In the genomic region with DNA sequence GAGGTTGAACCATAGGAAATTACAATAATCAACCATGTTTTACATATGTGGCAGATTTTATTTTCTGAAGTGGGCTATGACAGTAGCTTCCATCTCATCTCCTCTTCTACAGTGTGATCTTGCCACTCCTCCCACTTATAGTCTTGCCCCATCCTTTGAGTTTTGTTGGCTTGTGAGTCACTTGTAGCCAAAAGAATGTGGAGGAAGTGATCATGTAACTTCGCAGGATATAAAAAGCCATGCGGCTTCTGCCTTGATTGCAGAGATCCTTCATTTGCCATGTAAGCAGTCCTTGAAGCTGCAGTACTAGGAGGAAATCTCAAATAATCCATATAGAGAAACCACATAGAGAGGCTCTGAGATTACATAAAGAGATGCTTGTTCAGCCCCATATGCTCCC, we compare ENCODE assay signal across 1 cellular context.
TF ChIP-seq lines count a peak whose summit lies in the region.

No MANE protein-coding gene starts in this region.

TF ChIP-seq in IMR-90, 13 proteins besides CTCF, POLR2A, EP300 and RAD21 (continued from another document):
- TF ChIP-seq ELK1 (IDR thresholded peaks at IDR 0.05; ENCODE audit: borderline replicate concordance, low read depth, low read length) (no peak), MAZ (IDR thresholded peaks at IDR 0.05; ENCODE audit: borderline replicate concordance, low read depth, low read length) (no peak), USF2 (IDR thresholded peaks at IDR 0.05; ENCODE audit: low read depth, low read length) (no peak), CHD1 (IDR thresholded peaks at IDR 0.05; ENCODE audit: low read depth, low read length) (no peak), MXI1 (IDR thresholded peaks at IDR 0.05; ENCODE audit: borderline replicate concordance, low read depth, low read length) (no peak), CEBPB (IDR thresholded peaks at IDR 0.05; ENCODE audit: low read depth, low read length) (no peak), RCOR1 (IDR thresholded peaks at IDR 0.05; ENCODE audit: insufficient replicate concordance, low read length) (no peak)
